23 cellular contexts compared by ENCODE assay signal in genomic region chr9:87581949-87582637, GRCh38.
DNase-seq lines count a peak whose midpoint lies in the region; ATAC-seq and TF ChIP-seq lines count a peak whose summit lies in the region.
"Had no signal": no experiment of that assay in that cellular context is flagged by ENCODE, and none has a peak within 500 bp of the region (broad histone marks: within the 10 kb centered on the region; RNA-seq: fewer than 3 reads in every experiment).

No MANE protein-coding gene starts in this region.

- peaks cover 63% of the 10 kb centered on the region for H3K4me1 Mint-ChIP-seq in nephron
- H3K4me1 Mint-ChIP-seq in natural killer cell treated with Interleukin-12 subunit alpha and Interleukin-12 subunit beta and Interleukin-15 and Interleukin-18, amount 100 ng/mL, for 72 hours (ENCODE audit: low read depth in 2 of 2): no peaks in the 10 kb centered on the region
- peaks cover 38% of the 10 kb centered on the region for H3K4me1 Mint-ChIP-seq in endodermal cell
- H3K4me1 Mint-ChIP-seq: activated B cell treated with CpG ODN at 0.5 μM for 24 hours, memory B cell, natural killer cell had no signal

- H3K36me3 ChIP-seq in adipocyte (ENCODE audit: control insufficient read depth, insufficient read depth, low read length, severe bottlenecking) (no peaks in the 10 kb centered on the region), gastroesophageal sphincter (no peaks in the 10 kb centered on the region), subcutaneous abdominal adipose tissue (ENCODE audit: control insufficient read depth in 5 of 5, insufficient read depth in 5 of 5, low read length in 5 of 5) (no peaks in the 10 kb centered on the region), endodermal cell (ENCODE audit: control insufficient read depth, insufficient read depth, low read length) (no peaks in the 10 kb centered on the region)
- H3K36me3 ChIP-seq: adrenal gland; BLaER1 treated with 17β-estradiol and CSF1 and Interleukin-3, amounts not matched to agents 10 nM and 100 nM had no signal

- H3K27me3 ChIP-seq in adipocyte (replicated peaks; ENCODE audit: control insufficient read depth, insufficient read depth, low read length): no peaks in the 10 kb centered on the region
- H3K27me3 ChIP-seq in gastroesophageal sphincter: no peaks in the 10 kb centered on the region
- no peaks in the 10 kb centered on the region for H3K27me3 ChIP-seq in subcutaneous abdominal adipose tissue (ENCODE audit: control insufficient read depth in 5 of 5, insufficient read depth in 4 of 5, low read length in 5 of 5)
- no peaks in the 10 kb centered on the region for H3K27me3 ChIP-seq in endodermal cell (ENCODE audit: control insufficient read depth, insufficient read depth, low read length, poor library complexity, severe bottlenecking)
- H3K27me3 ChIP-seq: adrenal gland; BLaER1 treated with 17β-estradiol and CSF1 and Interleukin-3, amounts not matched to agents 10 nM and 100 nM had no signal

- H3K9me3 ChIP-seq in adipocyte (ENCODE audit: control insufficient read depth, low read length): no peaks in the 10 kb centered on the region
- no peaks in the 10 kb centered on the region for H3K9me3 ChIP-seq in gastroesophageal sphincter
- no peaks in the 10 kb centered on the region for H3K9me3 ChIP-seq in subcutaneous abdominal adipose tissue (ENCODE audit: control insufficient read depth in 5 of 5, low read length in 5 of 5)
- H3K9me3 ChIP-seq in endodermal cell (ENCODE audit: control insufficient read depth, low read length): no peaks in the 10 kb centered on the region
- H3K9me3 ChIP-seq: adrenal gland; BLaER1 treated with 17β-estradiol and CSF1 and Interleukin-3, amounts not matched to agents 10 nM and 100 nM; psoas muscle had no signal

- H3K27ac ChIP-seq in gastroesophageal sphincter (peak overlapping the region; percentile 70 to 85 (median 75)), subcutaneous abdominal adipose tissue (ENCODE audit: low read depth, low read length) (peak overlapping the region; percentile 46), endodermal cell (ENCODE audit: low read depth, low read length) (no peak overlapping the region)
- H3K27ac ChIP-seq: psoas muscle, RWPE1 had no signal

- H3K4me3 Mint-ChIP-seq in nephron (no peak overlapping the region), endodermal cell (no peak overlapping the region)
- H3K4me3 Mint-ChIP-seq in natural killer cell treated with Interleukin-12 subunit alpha and Interleukin-12 subunit beta and Interleukin-15 and Interleukin-18, amount 100 ng/mL, for 72 hours: no peak overlapping the region
- H3K4me3 Mint-ChIP-seq: activated B cell treated with CpG ODN at 0.5 μM for 24 hours; activated CD4-positive, alpha-beta memory T cell treated with anti-CD3 and anti-CD28 coated beads for 36 hours; memory B cell; natural killer cell had no signal

- H3K36me3 Mint-ChIP-seq in nephron (ENCODE audit: low read depth) (peaks cover 3% of the 10 kb centered on the region), endodermal cell (ENCODE audit: low read depth) (peaks cover 6% of the 10 kb centered on the region)
- H3K36me3 Mint-ChIP-seq in natural killer cell treated with Interleukin-12 subunit alpha and Interleukin-12 subunit beta and Interleukin-15 and Interleukin-18, amount 100 ng/mL, for 72 hours: no peaks in the 10 kb centered on the region
- H3K36me3 Mint-ChIP-seq: activated CD4-positive, alpha-beta memory T cell treated with anti-CD3 and anti-CD28 coated beads for 36 hours; memory B cell; natural killer cell had no signal

- DNase-seq in adipocyte (ENCODE audit: low read depth): no peak
- DNase-seq in NCI-H1105 treated with DMSO at 0.1 percent for 48 hours (lab: John Stamatoyannopoulos, UW): no peak
- no peak for DNase-seq in natural killer cell treated with Interleukin-12 subunit alpha and Interleukin-12 subunit beta and Interleukin-15 and Interleukin-18, amount 100 ng/mL, for 72 hours (ENCODE audit: low spot score)
- DNase-seq in endodermal cell: no peak
- DNase-seq: activated B cell treated with CpG ODN at 0.5 μM for 24 hours; activated CD4-positive, alpha-beta memory T cell treated with anti-CD3 and anti-CD28 coated beads for 36 hours; activated effector memory CD4-positive, alpha-beta T cell treated with anti-CD3 and anti-CD28 coated beads, Interleukin-2, amount 50 U/mL, for 16 hours; central memory CD4-positive, alpha-beta T cell; islet precursor cell; natural killer cell; NCI-H187; NCI-H69; psoas muscle; stimulated activated CD4-positive, alpha-beta T cell treated with anti-CD3 and anti-CD28 coated beads, Interleukin-4, amount 100 ng/mL, for 1 hour; stimulated activated naive CD4-positive, alpha-beta T cell had no signal

- TF ChIP-seq EP300 in gastroesophageal sphincter (IDR thresholded peaks at IDR 0.05): no peak

- no peaks in the 10 kb centered on the region for H3K27me3 Mint-ChIP-seq in nephron (ENCODE audit: low read depth)
- peaks cover 4 to 5% of the 10 kb centered on the region in 2 donors for H3K27me3 Mint-ChIP-seq in natural killer cell treated with Interleukin-12 subunit alpha and Interleukin-12 subunit beta and Interleukin-15 and Interleukin-18, amount 100 ng/mL, for 72 hours
- H3K27me3 Mint-ChIP-seq in endodermal cell (ENCODE audit: insufficient read depth): no peaks in the 10 kb centered on the region
- H3K27me3 Mint-ChIP-seq: activated B cell treated with CpG ODN at 0.5 μM for 24 hours, memory B cell had no signal

- TF ChIP-seq CTCF in gastroesophageal sphincter (IDR thresholded peaks at IDR 0.05) (no peak), nephron (IDR thresholded peaks at IDR 0.05; ENCODE audit: unreplicated experiment in 3 of 3) (no peak), endodermal cell (conservative IDR thresholded peaks at IDR 0.05) (no peak)

- peak; percentile 60 for ATAC-seq in gastroesophageal sphincter
- ATAC-seq in GM18909 (IDR thresholded peaks at IDR 0.05; ENCODE audit: poor library complexity, unreplicated experiment): no peak
- no peak for ATAC-seq in natural killer cell treated with Interleukin-12 subunit alpha and Interleukin-12 subunit beta and Interleukin-15 and Interleukin-18, amount 100 ng/mL, for 72 hours
- ATAC-seq: natural killer cell had no signal

- peaks cover 21% of the 10 kb centered on the region for H3K4me1 ChIP-seq in adipocyte (ENCODE audit: control insufficient read depth, insufficient read depth, low read length)
- peaks cover 9 to 79% (median 25%) of the 10 kb centered on the region in 3 donors for H3K4me1 ChIP-seq in gastroesophageal sphincter
- peaks cover 0 to 25% (median 16%) of the 10 kb centered on the region in 5 donors for H3K4me1 ChIP-seq in subcutaneous abdominal adipose tissue (ENCODE audit: control insufficient read depth in 5 of 5, insufficient read depth in 5 of 5, low read length in 5 of 5)
- peaks cover 18% of the 10 kb centered on the region for H3K4me1 ChIP-seq in endodermal cell (ENCODE audit: control insufficient read depth, insufficient read depth, low read length)

- H3K4me3 ChIP-seq in adipocyte (ENCODE audit: low read length): peak overlapping the region; percentile 13
- H3K4me3 ChIP-seq in gastroesophageal sphincter: no peak overlapping the region
- no peak overlapping the region for H3K4me3 ChIP-seq in subcutaneous abdominal adipose tissue (ENCODE audit: low read depth in 1 of 5, low read length in 5 of 5)
- H3K4me3 ChIP-seq in endodermal cell (ENCODE audit: low read length): no peak overlapping the region
- H3K4me3 ChIP-seq: adrenal gland; BLaER1 treated with 17β-estradiol and CSF1 and Interleukin-3, amounts not matched to agents 10 nM and 100 nM; psoas muscle had no signal

- H3K27ac Mint-ChIP-seq in nephron (peak overlapping the region; percentile 22 to 71 (median 61)), endodermal cell (no peak overlapping the region)
- no peak overlapping the region for H3K27ac Mint-ChIP-seq in natural killer cell treated with Interleukin-12 subunit alpha and Interleukin-12 subunit beta and Interleukin-15 and Interleukin-18, amount 100 ng/mL, for 72 hours
- H3K27ac Mint-ChIP-seq: activated B cell treated with CpG ODN at 0.5 μM for 24 hours; activated CD4-positive, alpha-beta memory T cell treated with anti-CD3 and anti-CD28 coated beads for 36 hours; memory B cell; natural killer cell had no signal

- WGBS in gastroesophageal sphincter (ENCODE audit: low coverage in 1 of 2), 2 donors: 67 to 72% methylated on average over 9 of the region's 10 CpGs
- WGBS in endodermal cell (ENCODE audit: insufficient coverage in 1 of 2, insufficient read length in 1 of 2), 2 experiments: 96 to 98% methylated on average over 6 to 10 of the region's 10 CpGs

- H3K9ac ChIP-seq in adipocyte (ENCODE audit: low read length) (peak overlapping the region; percentile 6), subcutaneous abdominal adipose tissue (ENCODE audit: low read length in 5 of 5) (no peak overlapping the region), endodermal cell (ENCODE audit: extremely low read depth, low read length, poor library complexity, severe bottlenecking) (no peak overlapping the region)
- H3K9ac ChIP-seq: BLaER1 treated with 17β-estradiol and CSF1 and Interleukin-3, amounts not matched to agents 10 nM and 100 nM had no signal

- H3K9me3 Mint-ChIP-seq in nephron (no peaks in the 10 kb centered on the region), endodermal cell (no peaks in the 10 kb centered on the region)
- H3K9me3 Mint-ChIP-seq in natural killer cell treated with Interleukin-12 subunit alpha and Interleukin-12 subunit beta and Interleukin-15 and Interleukin-18, amount 100 ng/mL, for 72 hours: no peaks in the 10 kb centered on the region
- H3K9me3 Mint-ChIP-seq: activated B cell treated with CpG ODN at 0.5 μM for 24 hours; activated CD4-positive, alpha-beta memory T cell treated with anti-CD3 and anti-CD28 coated beads for 36 hours; memory B cell; natural killer cell had no signal

- no peak for TF ChIP-seq POLR2A in gastroesophageal sphincter (IDR thresholded peaks at IDR 0.05)

Comparison
In these comparisons a context has a peak if more than half of its experiments do, and no peak if none do; other contexts are left out.
1. H3K27ac Mint-ChIP-seq: peak in nephron (3 of 3); none in natural killer cell treated with Interleukin-12 subunit alpha and Interleukin-12 subunit beta and Interleukin-15 and Interleukin-18, amount 100 ng/mL, for 72 hours (0 of 2) and endodermal cell (single experiment).